In the genomic region with DNA sequence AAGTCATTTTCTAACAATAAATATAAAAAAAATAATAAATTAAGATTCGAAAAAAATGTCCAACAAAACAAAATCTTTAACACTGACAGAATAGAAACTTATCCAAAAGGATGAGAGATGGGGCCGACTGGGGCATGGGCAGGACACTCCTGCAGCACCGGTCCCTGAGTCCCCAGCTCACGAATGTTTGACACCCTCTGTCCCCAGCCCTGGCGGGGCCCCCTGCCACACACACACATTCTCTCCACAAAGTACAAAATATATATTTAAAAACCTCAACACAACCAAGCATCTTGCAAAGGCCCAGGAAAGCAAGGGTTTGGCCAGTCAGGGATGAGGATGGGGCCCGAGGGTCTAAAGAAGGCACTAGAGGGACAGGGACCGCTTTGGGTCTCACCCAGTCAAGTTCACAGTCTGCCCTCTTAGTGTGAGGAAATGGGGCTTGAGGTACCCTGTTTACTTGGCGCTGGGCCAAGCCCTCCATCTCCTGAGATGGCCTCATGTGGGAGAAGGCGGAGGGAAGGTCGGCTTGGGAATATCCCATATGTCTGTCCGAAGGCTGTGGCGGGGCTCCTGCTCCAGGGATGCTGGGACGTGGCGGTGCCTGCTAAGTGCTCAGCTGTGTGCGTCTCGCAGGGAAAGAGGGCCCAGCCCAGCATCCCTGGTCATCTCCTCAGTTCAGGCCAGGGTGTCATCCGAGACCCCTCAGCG, we compare ENCODE assay signal across 1 cellular context.
TF ChIP-seq lines count a peak whose summit lies in the region.

No MANE protein-coding gene starts in this region.

TF ChIP-seq in IMR-90, 13 proteins besides CTCF, POLR2A, EP300 and RAD21:
- TF ChIP-seq MAFK (IDR thresholded peaks at IDR 0.05; ENCODE audit: low read depth, low read length) = no peak
- TF ChIP-seq FOS (IDR thresholded peaks at IDR 0.05; ENCODE audit: low read depth, low read length) = no peak
- TF ChIP-seq CEBPB (IDR thresholded peaks at IDR 0.05; ENCODE audit: low read depth, low read length) = no peak
- TF ChIP-seq NFE2L2 (IDR thresholded peaks at IDR 0.05; ENCODE audit: low read depth, low read length) = no peak
- no peak for TF ChIP-seq RFX5 (IDR thresholded peaks at IDR 0.05; ENCODE audit: low read depth, low read length)
- no peak for TF ChIP-seq MXI1 (IDR thresholded peaks at IDR 0.05; ENCODE audit: borderline replicate concordance, low read depth, low read length)
- TF ChIP-seq MAZ (IDR thresholded peaks at IDR 0.05; ENCODE audit: borderline replicate concordance, low read depth, low read length) = no peak
- TF ChIP-seq, protein P1, sequence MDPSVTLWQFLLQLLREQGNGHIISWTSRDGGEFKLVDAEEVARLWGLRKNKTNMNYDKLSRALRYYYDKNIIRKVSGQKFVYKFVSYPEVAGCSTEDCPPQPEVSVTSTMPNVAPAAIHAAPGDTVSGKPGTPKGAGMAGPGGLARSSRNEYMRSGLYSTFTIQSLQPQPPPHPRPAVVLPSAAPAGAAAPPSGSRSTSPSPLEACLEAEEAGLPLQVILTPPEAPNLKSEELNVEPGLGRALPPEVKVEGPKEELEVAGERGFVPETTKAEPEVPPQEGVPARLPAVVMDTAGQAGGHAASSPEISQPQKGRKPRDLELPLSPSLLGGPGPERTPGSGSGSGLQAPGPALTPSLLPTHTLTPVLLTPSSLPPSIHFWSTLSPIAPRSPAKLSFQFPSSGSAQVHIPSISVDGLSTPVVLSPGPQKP (IDR thresholded peaks at IDR 0.05; ENCODE audit: borderline replicate concordance, low read depth, low read length) = no peak
- TF ChIP-seq, protein P2, sequence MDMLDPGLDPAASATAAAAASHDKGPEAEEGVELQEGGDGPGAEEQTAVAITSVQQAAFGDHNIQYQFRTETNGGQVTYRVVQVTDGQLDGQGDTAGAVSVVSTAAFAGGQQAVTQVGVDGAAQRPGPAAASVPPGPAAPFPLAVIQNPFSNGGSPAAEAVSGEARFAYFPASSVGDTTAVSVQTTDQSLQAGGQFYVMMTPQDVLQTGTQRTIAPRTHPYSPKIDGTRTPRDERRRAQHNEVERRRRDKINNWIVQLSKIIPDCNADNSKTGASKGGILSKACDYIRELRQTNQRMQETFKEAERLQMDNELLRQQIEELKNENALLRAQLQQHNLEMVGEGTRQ (IDR thresholded peaks at IDR 0.05; ENCODE audit: low read depth, low read length) = no peak
- no peak for TF ChIP-seq SMC3 (IDR thresholded peaks at IDR 0.05; ENCODE audit: low read depth, low read length)
- no peak for TF ChIP-seq RCOR1 (IDR thresholded peaks at IDR 0.05; ENCODE audit: insufficient replicate concordance, low read length)
- TF ChIP-seq CHD1 (IDR thresholded peaks at IDR 0.05; ENCODE audit: low read depth, low read length) = no peak
- TF ChIP-seq BHLHE40 (IDR thresholded peaks at IDR 0.05; ENCODE audit: low read depth, low read length) = no peak
